In the genomic region with DNA sequence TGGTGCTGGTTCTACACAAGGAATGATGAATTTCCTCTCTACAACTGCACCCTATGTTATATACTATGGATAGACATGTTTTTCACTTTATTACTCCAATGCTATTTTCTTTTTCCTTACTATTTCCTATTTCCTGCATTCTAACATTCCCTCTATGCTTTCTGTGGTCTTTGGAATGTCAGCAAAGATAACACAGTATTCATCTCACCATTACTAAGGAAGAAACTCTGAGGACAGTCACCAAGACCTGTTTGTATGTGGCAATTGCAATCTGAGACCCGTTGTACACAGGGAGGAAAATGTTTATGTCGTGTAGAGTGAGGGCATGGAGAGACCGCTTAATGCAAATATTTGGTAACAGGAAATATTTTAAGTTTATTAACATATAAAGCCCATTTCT, we compare ENCODE assay signal across 24 cellular contexts.
"Had no signal": no experiment of that assay in that cellular context is flagged by ENCODE, and none has a peak within 500 bp of the region (broad histone marks: within the 10 kb centered on the region; RNA-seq: fewer than 3 reads in every experiment).

No MANE protein-coding gene starts in this region.

- H3K27me3 Mint-ChIP-seq: stimulated activated naive B cell treated with anti-CD40 and anti-IgM and Interleukin-4, amounts not matched to agents 10 μg/mL and 1 μg/mL and 100 μg/mL, for 72 hours had no signal

- H3K4me1 ChIP-seq: sigmoid colon, vagina had no signal

- H3K4me1 Mint-ChIP-seq: activated T-helper 17 cell treated with anti-CD3 and anti-CD28 coated beads, Interleukin-2, amount 50 U/mL, for 72 hours; endodermal cell; neural crest cell; stimulated activated naive B cell treated with anti-CD40 and anti-IgM and Interleukin-4, amounts not matched to agents 10 μg/mL and 1 μg/mL and 100 μg/mL, for 72 hours; T-cell had no signal

- H3K36me3 Mint-ChIP-seq: activated naive CD4-positive, alpha-beta T cell treated with anti-CD3 and anti-CD28 coated beads, Interleukin-2, amount 50 U/mL, for 72 hours; stimulated activated naive B cell treated with anti-CD40 and anti-IgM and Interleukin-4, amounts not matched to agents 10 μg/mL and 1 μg/mL and 100 μg/mL, for 72 hours; T-cell had no signal

- H3K27ac ChIP-seq: sigmoid colon, vagina, WERI-Rb-1 had no signal

- H3K27me3 ChIP-seq: sigmoid colon, vagina had no signal

- H3K36me3 ChIP-seq: sigmoid colon, vagina, WERI-Rb-1 had no signal

- DNase-seq: activated CD8-positive, alpha-beta memory T cell treated with anti-CD3 and anti-CD28 coated beads for 24 hours; activated CD8-positive, alpha-beta memory T cell treated with anti-CD3 and anti-CD28 coated beads, Interleukin-2, amount 50 U/mL, for 4 hours; activated T-cell treated with anti-CD3 and anti-CD28 coated beads, Interleukin-2, amount 50 U/mL, for 24 hours; amniotic stem cell; cerebellar nuclear complex; endodermal cell; foreskin melanocyte; hippocampal formation; left ventricle myocardium superior; mammary epithelial cell; mucosa of descending colon; occipital lobe; sigmoid colon; stimulated activated CD4-positive, alpha-beta T cell treated with anti-CD3 and anti-CD28 coated beads, Interleukin-2, amount 100 ng/mL, for 48 hours; stimulated activated CD8-positive, alpha-beta memory T cell treated with anti-CD3 and anti-CD28 coated beads, Interleukin-4, amount 100 ng/mL, for 48 hours; stimulated activated naive B cell treated with anti-CD40 and anti-IgM and Interleukin-4, amounts not matched to agents 10 μg/mL and 1 μg/mL and 100 μg/mL, for 72 hours; T-cell; WERI-Rb-1 had no signal

- H3K9me3 Mint-ChIP-seq: activated naive CD4-positive, alpha-beta T cell treated with anti-CD3 and anti-CD28 coated beads, Interleukin-2, amount 50 U/mL, for 72 hours; activated T-cell treated with anti-CD3 and anti-CD28 coated beads, Interleukin-2, amount 50 U/mL, for 24 hours; activated T-helper 17 cell treated with anti-CD3 and anti-CD28 coated beads, Interleukin-2, amount 50 U/mL, for 72 hours; endodermal cell; neural crest cell; T-cell; T-helper 2 cell treated with Interferon-gamma antibody and Interleukin-4, amounts not matched to agents 5 μg/mL and 100 μg/mL, for 36 hours had no signal

- H3K4me3 ChIP-seq: coronary artery, mucosa of descending colon, sigmoid colon, vagina had no signal

- H3K4me3 Mint-ChIP-seq: activated T-cell treated with anti-CD3 and anti-CD28 coated beads, Interleukin-2, amount 50 U/mL, for 24 hours; activated T-helper 17 cell treated with anti-CD3 and anti-CD28 coated beads, Interleukin-2, amount 50 U/mL, for 72 hours; endodermal cell; neural crest cell; stimulated activated naive B cell treated with anti-CD40 and anti-IgM and Interleukin-4, amounts not matched to agents 10 μg/mL and 1 μg/mL and 100 μg/mL, for 72 hours; T-cell; T-helper 2 cell treated with Interferon-gamma antibody and Interleukin-4, amounts not matched to agents 5 μg/mL and 100 μg/mL, for 36 hours had no signal

- H3K27ac Mint-ChIP-seq: activated naive CD4-positive, alpha-beta T cell treated with anti-CD3 and anti-CD28 coated beads, Interleukin-2, amount 50 U/mL, for 72 hours; activated T-cell treated with anti-CD3 and anti-CD28 coated beads, Interleukin-2, amount 50 U/mL, for 24 hours; activated T-helper 17 cell treated with anti-CD3 and anti-CD28 coated beads, Interleukin-2, amount 50 U/mL, for 72 hours; endodermal cell; stimulated activated naive B cell treated with anti-CD40 and anti-IgM and Interleukin-4, amounts not matched to agents 10 μg/mL and 1 μg/mL and 100 μg/mL, for 72 hours; T-cell; T-helper 2 cell treated with Interferon-gamma antibody and Interleukin-4, amounts not matched to agents 5 μg/mL and 100 μg/mL, for 36 hours had no signal

- H3K9me3 ChIP-seq: mucosa of descending colon, sigmoid colon, vagina had no signal
